ENCODE assay signal across 1 cellular context in the genomic region with DNA sequence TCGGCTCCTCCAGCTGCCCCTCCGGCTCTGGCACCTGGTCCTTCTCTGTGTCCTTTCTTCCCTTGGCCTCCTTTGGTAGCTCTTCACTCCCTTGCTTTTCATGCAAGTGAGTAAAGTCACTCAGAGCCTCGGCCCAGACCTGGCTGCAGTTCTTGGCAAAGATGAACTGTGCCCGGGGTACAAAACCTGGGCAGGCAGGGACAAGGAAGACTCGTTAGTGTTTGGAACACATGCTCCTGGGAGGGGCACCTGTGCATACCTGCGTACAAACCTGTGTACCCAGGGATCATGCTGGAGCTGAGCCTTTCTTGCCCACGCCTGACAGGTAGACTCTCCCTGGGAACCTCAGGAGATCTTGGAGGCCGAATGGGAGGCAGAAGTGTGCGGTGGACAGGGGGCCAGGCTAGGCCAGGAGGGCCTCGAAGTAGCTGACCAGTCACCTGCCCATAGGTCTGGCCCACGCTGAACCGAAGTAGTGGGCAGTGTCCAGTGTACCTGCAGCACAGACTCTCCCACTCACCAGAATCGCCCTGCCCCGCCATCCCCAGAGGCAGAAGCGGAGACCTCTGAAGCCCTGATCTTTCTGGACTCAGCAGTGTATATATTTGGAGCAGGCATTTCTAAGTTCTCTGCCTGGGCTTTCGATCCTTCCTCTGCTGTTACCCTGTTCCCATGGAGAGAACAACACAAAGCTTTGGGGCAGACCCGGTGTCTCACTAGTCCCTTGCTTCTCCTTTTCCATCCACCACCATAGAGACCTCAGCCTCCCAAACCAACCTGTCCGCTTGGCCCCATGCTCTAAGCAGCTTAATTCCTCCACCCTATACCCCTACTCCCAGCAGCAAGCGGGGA.
TF ChIP-seq lines count a peak whose summit lies in the region.

No MANE protein-coding gene starts in this region.

TF ChIP-seq in WTC11, 78 proteins besides CTCF, POLR2A, EP300 and RAD21 (continued from another document):
- TF ChIP-seq PRDM15 (CRISPR knock-in tag; IDR thresholded peaks at IDR 0.05) (no peak), ATF1 (CRISPR knock-in tag; IDR thresholded peaks at IDR 0.05) (no peak), ZNF138 (CRISPR knock-in tag; conservative IDR thresholded peaks at IDR 0.05) (no peak), RORB (CRISPR knock-in tag; IDR thresholded peaks at IDR 0.05) (no peak), SP1 (CRISPR knock-in tag; conservative IDR thresholded peaks at IDR 0.05) (no peak)
